ENCODE assay signal across 1 cellular context in genomic region chr13:39250440-39250839, GRCh38.
TF ChIP-seq lines count a peak whose summit lies in the region.

No MANE protein-coding gene starts in this region.

TF ChIP-seq in HepG2, 621 proteins besides CTCF, POLR2A, EP300 and RAD21 (continued from another document):
- no peak for TF ChIP-seq MED8 (CRISPR knock-in tag; IDR thresholded peaks at IDR 0.05; ENCODE audit: insufficient replicate concordance)
- no peak for TF ChIP-seq IRX3 (CRISPR knock-in tag; IDR thresholded peaks at IDR 0.05; ENCODE audit: borderline replicate concordance, low read depth)
TF ChIP-seq in HepG2: peak in this region for 0.
